10 cellular contexts compared by ENCODE assay signal in genomic region chr12:101634724-101635123, GRCh38. TPM values are rescaled to one million over a fixed set of nuclear protein-coding genes. Genes with fewer than 3 reads are reported as not detected.
DNase-seq lines count a peak whose midpoint lies in the region; ATAC-seq lines count a peak whose summit lies in the region.
"Had no signal": no experiment of that assay in that cellular context is flagged by ENCODE, and none has a peak within 500 bp of the region (broad histone marks: within the 10 kb centered on the region; RNA-seq: fewer than 3 reads in every experiment).

No MANE protein-coding gene starts in this region.

- H3K36me3 Mint-ChIP-seq in T-helper 2 cell treated with Interferon-gamma antibody and Interleukin-4, amounts not matched to agents 5 μg/mL and 100 μg/mL, for 36 hours (ENCODE audit: low read depth): no peaks in the 10 kb centered on the region
- H3K36me3 Mint-ChIP-seq: naive thymus-derived CD8-positive, alpha-beta T cell had no signal

- H3K4me3 Mint-ChIP-seq in T-helper 2 cell treated with Interferon-gamma antibody and Interleukin-4, amounts not matched to agents 5 μg/mL and 100 μg/mL, for 36 hours: no peak overlapping the region

- H3K27ac Mint-ChIP-seq in T-helper 2 cell treated with Interferon-gamma antibody and Interleukin-4, amounts not matched to agents 5 μg/mL and 100 μg/mL, for 36 hours: no peak overlapping the region

- DNase-seq in Caki2 (ENCODE audit: low read depth) (peak; percentile 0), NAMALWA (ENCODE audit: low spot score) (peak; percentile 88), NK-92 (lab: John Stamatoyannopoulos, UW; ENCODE audit: unreplicated experiment) (no peak), SKM-1 (lab: John Stamatoyannopoulos, UW; ENCODE audit: unreplicated experiment) (no peak), activated gamma-delta T cell (lab: John Stamatoyannopoulos, UW) (no peak)
- no peak for DNase-seq in T-helper 2 cell treated with Interferon-gamma antibody and Interleukin-4, amounts not matched to agents 5 μg/mL and 100 μg/mL, for 36 hours (ENCODE audit: low spot score)
- DNase-seq: naive thymus-derived CD8-positive, alpha-beta T cell; NCI-H345 had no signal

- in situ Hi-C loops in Caki2 (cut with HindIII; ENCODE audit: low pct_unique_long_range_greater_than_20kb, low sequenced_read_pairs): no loop called here

- peaks cover 10% of the 10 kb centered on the region for H3K4me1 Mint-ChIP-seq in T-helper 2 cell treated with Interferon-gamma antibody and Interleukin-4, amounts not matched to agents 5 μg/mL and 100 μg/mL, for 36 hours (ENCODE audit: low read depth)

- no peaks in the 10 kb centered on the region for H3K9me3 Mint-ChIP-seq in T-helper 2 cell treated with Interferon-gamma antibody and Interleukin-4, amounts not matched to agents 5 μg/mL and 100 μg/mL, for 36 hours
- H3K9me3 Mint-ChIP-seq: naive thymus-derived CD8-positive, alpha-beta T cell had no signal

- ATAC-seq in GM19324 (IDR thresholded peaks at IDR 0.05; ENCODE audit: low FRiP score, unreplicated experiment) (peak; percentile 75), HG02938 (IDR thresholded peaks at IDR 0.05; ENCODE audit: unreplicated experiment) (peak; percentile 96)

- peaks cover 8% of the 10 kb centered on the region for H3K27me3 Mint-ChIP-seq in T-helper 2 cell treated with Interferon-gamma antibody and Interleukin-4, amounts not matched to agents 5 μg/mL and 100 μg/mL, for 36 hours (ENCODE audit: low read depth)

RNA-seq across cellular contexts. Expression of gene MYBPC1, which starts 40.0 kb away (rescaled TPM):
- 0.06 TPM in 1 of 2 replicates, not detected in the other for total RNA-seq in Caki2 (2014; rRNA removed; shearing (Covaris generic); ENCODE audit: low replicate concordance)
- total RNA-seq: naive thymus-derived CD8-positive, alpha-beta T cell had no signal

Comparison
In these comparisons a context has a peak if more than half of its experiments do, and no peak if none do; other contexts are left out.
1. DNase-seq: peak in Caki2 (single experiment) and NAMALWA (single experiment); none in NK-92 (single experiment), SKM-1 (single experiment), activated gamma-delta T cell (single experiment) and T-helper 2 cell treated with Interferon-gamma antibody and Interleukin-4, amounts not matched to agents 5 μg/mL and 100 μg/mL, for 36 hours (single experiment).